Comparison of ENCODE assay signal across 24 cellular contexts in genomic region chr17:81980752-81981239, GRCh38. TPM values are rescaled to one million over a fixed set of nuclear protein-coding genes. Genes with fewer than 3 reads are reported as not detected.
DNase-seq lines count a peak whose midpoint lies in the region; ATAC-seq lines count a peak whose summit lies in the region.
"Had no signal": no experiment of that assay in that cellular context is flagged by ENCODE, and none has a peak within 500 bp of the region (broad histone marks: within the 10 kb centered on the region; RNA-seq: fewer than 3 reads in every experiment).

No MANE protein-coding gene starts in this region.

- H3K4me1 Mint-ChIP-seq in activated naive CD4-positive, alpha-beta T cell treated with anti-CD3 and anti-CD28 coated beads, Interleukin-2, amount 50 U/mL, for 24 hours = peaks cover 39% of the 10 kb centered on the region
- peaks cover 40% of the 10 kb centered on the region for H3K4me1 Mint-ChIP-seq in activated naive CD4-positive, alpha-beta T cell treated with anti-CD3 and anti-CD28 coated beads for 36 hours (ENCODE audit: low read depth)

- no peak for DNase-seq in activated naive CD4-positive, alpha-beta T cell treated with anti-CD3 and anti-CD28 coated beads for 36 hours
- DNase-seq in OCI-M1 (lab: John Stamatoyannopoulos, UW) (peak; percentile 63), glomerular visceral epithelial cell (ENCODE audit: extremely low spot score) (peak; percentile 57), mucosa of gallbladder (ENCODE audit: low spot score) (no peak), NAMALWA (ENCODE audit: low spot score) (no peak)
- DNase-seq: activated CD4-positive, CD25-positive, alpha-beta regulatory T cell treated with anti-CD3 and anti-CD28 coated beads, Interleukin-2, amount 50 U/mL, for 72 hours; activated naive CD8-positive, alpha-beta T cell treated with anti-CD3 and anti-CD28 coated beads for 36 hours; DMS 273 treated with DMSO at 0.1 percent for 48 hours; hypothalamus; Karpas-422; mesendoderm; NCI-H1436; NCI-H2171; stimulated activated CD4-positive, alpha-beta T cell treated with anti-CD3 and anti-CD28 coated beads, Interleukin-1b, Interleukin-23, amount 100 ng/mL, for 48 hours; stimulated activated naive CD4-positive, alpha-beta T cell treated with Interleukin-2 at 50 U/mL for 16 hours; T1000 had no signal

- no peaks in the 10 kb centered on the region for H3K9me3 Mint-ChIP-seq in activated naive CD4-positive, alpha-beta T cell treated with anti-CD3 and anti-CD28 coated beads, Interleukin-2, amount 50 U/mL, for 24 hours
- no peaks in the 10 kb centered on the region for H3K9me3 Mint-ChIP-seq in activated naive CD4-positive, alpha-beta T cell treated with anti-CD3 and anti-CD28 coated beads for 36 hours
- H3K9me3 Mint-ChIP-seq: activated naive CD8-positive, alpha-beta T cell treated with anti-CD3 and anti-CD28 coated beads for 36 hours had no signal

- peaks cover 6% of the 10 kb centered on the region for H3K36me3 Mint-ChIP-seq in activated naive CD4-positive, alpha-beta T cell treated with anti-CD3 and anti-CD28 coated beads, Interleukin-2, amount 50 U/mL, for 24 hours
- peaks cover 10% of the 10 kb centered on the region for H3K36me3 Mint-ChIP-seq in activated naive CD4-positive, alpha-beta T cell treated with anti-CD3 and anti-CD28 coated beads for 36 hours (ENCODE audit: low read depth)

- CTCF ChIA-PET in activated naive CD4-positive, alpha-beta T cell treated with anti-CD3 and anti-CD28 coated beads for 36 hours (lab: Charles Lee) = interaction anchor here (1.2 kb wide), 1 partner anchor 40 kb away, joined by 4 read pairs; no protein-coding TSS in a partner anchor

- intact Hi-C loops in activated naive CD4-positive, alpha-beta T cell treated with anti-CD3 and anti-CD28 coated beads for 36 hours (cut with micrococcal nuclease) = no loop called here

- peak overlapping the region; percentile 30 for H3K27ac Mint-ChIP-seq in activated naive CD4-positive, alpha-beta T cell treated with anti-CD3 and anti-CD28 coated beads, Interleukin-2, amount 50 U/mL, for 24 hours
- H3K27ac Mint-ChIP-seq in activated naive CD4-positive, alpha-beta T cell treated with anti-CD3 and anti-CD28 coated beads for 36 hours = no peak overlapping the region
- H3K27ac Mint-ChIP-seq: activated naive CD8-positive, alpha-beta T cell treated with anti-CD3 and anti-CD28 coated beads for 36 hours had no signal

- no peak for ATAC-seq in HG03565 (IDR thresholded peaks at IDR 0.05; ENCODE audit: unreplicated experiment)
- ATAC-seq in GM21515 (IDR thresholded peaks at IDR 0.05; ENCODE audit: unreplicated experiment) = no peak

- H3K27me3 Mint-ChIP-seq in activated naive CD4-positive, alpha-beta T cell treated with anti-CD3 and anti-CD28 coated beads, Interleukin-2, amount 50 U/mL, for 24 hours = no peaks in the 10 kb centered on the region
- H3K27me3 Mint-ChIP-seq in activated naive CD4-positive, alpha-beta T cell treated with anti-CD3 and anti-CD28 coated beads for 36 hours (ENCODE audit: low read depth) = no peaks in the 10 kb centered on the region

- no peak overlapping the region for H3K4me3 Mint-ChIP-seq in activated naive CD4-positive, alpha-beta T cell treated with anti-CD3 and anti-CD28 coated beads, Interleukin-2, amount 50 U/mL, for 24 hours
- H3K4me3 Mint-ChIP-seq in activated naive CD4-positive, alpha-beta T cell treated with anti-CD3 and anti-CD28 coated beads for 36 hours = no peak overlapping the region
- H3K4me3 Mint-ChIP-seq: activated naive CD8-positive, alpha-beta T cell treated with anti-CD3 and anti-CD28 coated beads for 36 hours had no signal

RNA-seq across cellular contexts. Expression of gene ASPSCR1, which starts 3.4 kb away (rescaled TPM):
- 10 to 100 TPM; 33.6 to 34.8 TPM for total RNA-seq in activated naive CD4-positive, alpha-beta T cell treated with anti-CD3 and anti-CD28 coated beads for 36 hours
- total RNA-seq in mucosa of gallbladder = 45.4 TPM

RNA-seq across cellular contexts. Expression of gene NOTUM, which starts 19.8 kb away (rescaled TPM):
- total RNA-seq in activated naive CD4-positive, alpha-beta T cell treated with anti-CD3 and anti-CD28 coated beads for 36 hours = under 1 TPM; 0.35 to 0.38 TPM
- 1.3 TPM for total RNA-seq in mucosa of gallbladder
- total RNA-seq: posterior vena cava, tibial nerve had no signal

RNA-seq across cellular contexts. Expression of gene MYADML2, which starts 33.8 kb away (rescaled TPM):
- total RNA-seq in activated naive CD4-positive, alpha-beta T cell treated with anti-CD3 and anti-CD28 coated beads for 36 hours = not detected
- not detected for total RNA-seq in mucosa of gallbladder
- total RNA-seq: activated naive CD8-positive, alpha-beta T cell treated with anti-CD3 and anti-CD28 coated beads for 36 hours; dermis microvascular lymphatic vessel endothelial cell; kidney epithelial cell; posterior vena cava; SK-MEL-5; tibial nerve had no signal

RNA-seq across cellular contexts. Expression of gene CENPX, which starts 41.9 kb away (rescaled TPM):
- 10 to 100 TPM; 55.8 to 57.8 TPM for total RNA-seq in activated naive CD4-positive, alpha-beta T cell treated with anti-CD3 and anti-CD28 coated beads for 36 hours
- 43.4 TPM for total RNA-seq in mucosa of gallbladder

RNA-seq across cellular contexts. Expression of gene LRRC45, which starts 42.3 kb away (rescaled TPM):
- 10 to 100 TPM; 12.0 to 12.5 TPM for total RNA-seq in activated naive CD4-positive, alpha-beta T cell treated with anti-CD3 and anti-CD28 coated beads for 36 hours
- 26.4 TPM for total RNA-seq in mucosa of gallbladder

Comparison
In these comparisons a context has a peak if more than half of its experiments do, and no peak if none do; other contexts are left out.
1. DNase-seq: peak in OCI-M1 (single experiment) and glomerular visceral epithelial cell (single experiment); none in activated naive CD4-positive, alpha-beta T cell treated with anti-CD3 and anti-CD28 coated beads for 36 hours (single experiment), mucosa of gallbladder (single experiment) and NAMALWA (single experiment).